Comparison of ENCODE assay signal across 11 cellular contexts in the genomic region with DNA sequence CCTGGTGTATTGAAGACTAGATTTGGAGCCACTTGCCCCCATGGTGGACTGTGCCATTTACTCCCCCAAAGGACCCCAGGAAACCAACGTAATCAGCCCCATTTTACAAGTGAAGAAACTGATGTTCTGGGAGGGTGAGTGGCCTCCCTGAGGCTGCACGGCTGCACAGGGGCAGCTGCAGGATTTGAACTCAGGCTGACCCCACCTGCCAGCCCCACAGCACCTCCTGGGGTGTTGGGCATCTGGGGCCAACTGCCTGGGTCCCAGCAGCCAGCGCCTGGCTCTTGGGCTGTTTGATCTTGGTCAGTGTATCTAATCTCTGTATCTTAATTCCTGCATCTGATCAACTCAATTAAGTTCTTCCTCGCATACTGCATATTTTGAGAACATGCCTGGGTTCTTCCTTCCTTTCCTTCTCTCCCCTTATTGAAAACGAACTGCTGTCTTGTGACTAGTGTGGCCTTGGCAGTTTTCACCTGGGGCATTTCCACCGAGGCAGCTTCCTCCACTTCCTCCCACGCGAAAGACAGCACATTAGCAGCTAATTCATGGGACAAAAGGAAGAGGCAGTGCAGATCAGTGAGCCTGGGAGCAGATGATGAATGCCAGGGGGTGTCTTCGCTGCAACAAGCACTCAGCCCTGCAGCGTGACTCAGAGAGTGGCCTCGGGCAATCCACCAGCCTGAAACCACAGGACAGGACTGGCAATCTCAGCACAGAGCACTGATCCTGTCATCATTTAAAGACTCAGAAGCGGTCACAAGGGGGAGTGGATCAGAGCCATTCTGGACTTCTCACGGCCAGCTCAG.
A peak's percentile ranks its signal among the peaks of the same experiment; 100 is the strongest.
DNase-seq lines count a peak whose midpoint lies in the region; FAIRE-seq and TF ChIP-seq lines count a peak whose summit lies in the region.
"Had no signal": no experiment of that assay in that cellular context is flagged by ENCODE, and none has a peak within 500 bp of the region (broad histone marks: within the 10 kb centered on the region; RNA-seq: fewer than 3 reads in every experiment).

No MANE protein-coding gene starts in this region.

- H3K36me3 Mint-ChIP-seq in osteocyte (ENCODE audit: unreplicated experiment) = no peaks in the 10 kb centered on the region

- no peaks in the 10 kb centered on the region for H3K27me3 Mint-ChIP-seq in osteocyte (ENCODE audit: unreplicated experiment)

- DNase-seq in GM04504 (ENCODE audit: low read depth) = peak; percentile 69
- peak; percentile 92 for DNase-seq in RCC 7860 (ENCODE audit: low spot score)
- peak; percentile 56 for DNase-seq in epidermal melanocyte (ENCODE audit: insufficient read length, low spot score)
- DNase-seq in osteocyte (ENCODE audit: extremely low spot score, unreplicated experiment) = peak; percentile 74
- no peak for DNase-seq in NCI-H2107 (lab: John Stamatoyannopoulos, UW)
- no peak for DNase-seq in NCI-H1048 (lab: John Stamatoyannopoulos, UW)
- DNase-seq in GM13976 (ENCODE audit: low spot score) = no peak
- DNase-seq in stimulated activated CD4-positive, alpha-beta T cell treated with anti-CD3 and anti-CD28 coated beads, Interleukin-1b, Interleukin-23, amount 100 ng/mL, for 48 hours = no peak

- H3K4me3 Mint-ChIP-seq in osteocyte (ENCODE audit: unreplicated experiment) = no peak overlapping the region

- TF ChIP-seq CTCF in osteocyte (IDR thresholded peaks at IDR 0.05) (no peak), GM13976 (IDR thresholded peaks at IDR 0.05; ENCODE audit: borderline replicate concordance, control extremely low read depth, extremely low read depth, insufficient read depth, missing control alignments) (no peak)

- no peaks in the 10 kb centered on the region for H3K9me3 Mint-ChIP-seq in osteocyte (ENCODE audit: unreplicated experiment)

- peaks cover 27% of the 10 kb centered on the region for H3K4me1 Mint-ChIP-seq in osteocyte (ENCODE audit: unreplicated experiment)

- in situ Hi-C loops in GM13976 (cut with MboI; ENCODE audit: low sequenced_read_pairs, unreplicated experiment) = no loop called here

- FAIRE-seq in RCC 7860 (lab: Jason Lieb, UNC) = peak; percentile 92
- FAIRE-seq: G401.6, K562 had no signal

- no peak overlapping the region for H3K27ac Mint-ChIP-seq in osteocyte (ENCODE audit: unreplicated experiment)
- H3K27ac Mint-ChIP-seq: activated T-helper 2 cell treated with anti-CD3 and anti-CD28 coated beads, Interferon-gamma antibody, Interleukin-2, Interleukin-4, amounts not matched to agents 10 μg/mL and 5 μg/mL and 100 μg/mL, durations not matched to agents 14 hours and 24 hours and 36 hours had no signal

Comparison
In these comparisons a context has a peak if more than half of its experiments do, and no peak if none do; other contexts are left out.
1. DNase-seq: peak in GM04504 (single experiment), RCC 7860 (single experiment), epidermal melanocyte (single experiment) and osteocyte (single experiment); none in NCI-H2107 (single experiment), NCI-H1048 (single experiment), GM13976 (single experiment) and stimulated activated CD4-positive, alpha-beta T cell treated with anti-CD3 and anti-CD28 coated beads, Interleukin-1b, Interleukin-23, amount 100 ng/mL, for 48 hours (single experiment).